ENCODE assay signal across 10 cellular contexts in genomic region chr12:32566663-32567634, GRCh38.
DNase-seq lines count a peak whose midpoint lies in the region; ATAC-seq, FAIRE-seq and TF ChIP-seq lines count a peak whose summit lies in the region.
"Had no signal": no experiment of that assay in that cellular context is flagged by ENCODE, and none has a peak within 500 bp of the region (broad histone marks: within the 10 kb centered on the region; RNA-seq: fewer than 3 reads in every experiment).

No MANE protein-coding gene starts in this region.

- peaks cover 20% of the 10 kb centered on the region for H3K4me1 Mint-ChIP-seq in Caco-2 (ENCODE audit: low read depth, unreplicated experiment)

- no peaks in the 10 kb centered on the region for H3K9me3 Mint-ChIP-seq in Caco-2 (ENCODE audit: unreplicated experiment)

- intact Hi-C loops in gastrocnemius medialis (cut with DNase I; ENCODE audit: low total_unique reads) = no loop called here
- intact Hi-C loops in Caco-2 (cut with micrococcal nuclease; ENCODE audit: unreplicated experiment) = no loop called here

- peaks cover 33% of the 10 kb centered on the region for H3K4me1 ChIP-seq in iPS-20b (ENCODE audit: insufficient read depth, low read length)
- peaks cover 46 to 62% of the 10 kb centered on the region in 2 donors for H3K4me1 ChIP-seq in gastrocnemius medialis
- H3K4me1 ChIP-seq in Caco-2 = peaks cover 20% of the 10 kb centered on the region

- H3K4me3 Mint-ChIP-seq in Caco-2 (ENCODE audit: unreplicated experiment) = no peak overlapping the region
- H3K4me3 Mint-ChIP-seq: CD14-positive monocyte had no signal

- BruUV-seq in Caco-2 (replicated peaks; lab: Mats Ljungman, UMichigan) = no TSS peak

- peaks cover 34% of the 10 kb centered on the region for H3K36me3 Mint-ChIP-seq in Caco-2 (ENCODE audit: insufficient read depth, unreplicated experiment)

- H3K4me3 ChIP-seq in iPS-20b (ENCODE audit: low read length) (0 out of 2 replicates have a peak overlapping the region, but pooled peaks have one; percentile 5), gastrocnemius medialis (no peak overlapping the region), Caco-2 (ENCODE audit: low read depth, low read length) (no peak overlapping the region)

- CTCF ChIA-PET in Caco-2 (lab: Charles Lee) = no interaction called here

- H3K9me3 ChIP-seq in iPS-20b (ENCODE audit: insufficient read depth, low read depth, low read length) (no peaks in the 10 kb centered on the region), gastrocnemius medialis (no peaks in the 10 kb centered on the region), Caco-2 (no peaks in the 10 kb centered on the region)

- DNase-seq in H54 (ENCODE audit: insufficient read length, low spot score) (no peak), amniotic epithelial cell (ENCODE audit: low read depth) (peak; percentile 67), gastrocnemius medialis (no peak), AG20443 (ENCODE audit: low spot score) (no peak), Caco-2 (no peak)
- DNase-seq: effector CD8-positive, alpha-beta T cell had no signal

- no peak overlapping the region for H3K27ac ChIP-seq in iPS-20b (ENCODE audit: low read length)
- H3K27ac ChIP-seq in gastrocnemius medialis = peak overlapping the region in 3 of 4 donors; percentile 19 to 61 (median 37)

- ATAC-seq in gastrocnemius medialis (peak in 1 of 2 donors; percentile 15), HG03097 (IDR thresholded peaks at IDR 0.05; ENCODE audit: low FRiP score, unreplicated experiment) (no peak), HG03439 (IDR thresholded peaks at IDR 0.05; ENCODE audit: unreplicated experiment) (no peak)

- in situ Hi-C loops in gastrocnemius medialis (cut with MboI; ENCODE audit: low sequenced_read_pairs in 4 of 4) = loop anchor here in 1 of 4 donors (25.0 kb wide), 1 partner anchor 105 kb away; no protein-coding TSS in a partner anchor

- POLR2A ChIA-PET in Caco-2 (lab: Charles Lee) = no interaction called here

- no peak for TF ChIP-seq CTCF in gastrocnemius medialis (IDR thresholded peaks at IDR 0.05 in 4 of 5, conservative IDR thresholded peaks at IDR 0.05 in 1 of 5)
- no peak for TF ChIP-seq CTCF in Caco-2 (IDR thresholded peaks at IDR 0.05; ENCODE audit: insufficient read depth in 1 of 2, low read depth in 1 of 2, low read length in 1 of 2, severe bottlenecking in 1 of 2, unreplicated experiment in 1 of 2)

- no peak for TF ChIP-seq POLR2A in H54 (IDR thresholded peaks at IDR 0.05; ENCODE audit: low read depth, low read length)
- TF ChIP-seq POLR2A in gastrocnemius medialis (IDR thresholded peaks at IDR 0.05) = no peak

- FAIRE-seq in H54 (lab: Jason Lieb, UNC) = peak; percentile 71

- H3K27ac Mint-ChIP-seq in Caco-2 (ENCODE audit: unreplicated experiment) = no peak overlapping the region

- no peak overlapping the region for H3K9ac ChIP-seq in iPS-20b (ENCODE audit: low read depth, low read length)

- no peaks in the 10 kb centered on the region for H3K27me3 Mint-ChIP-seq in Caco-2 (ENCODE audit: insufficient read depth, unreplicated experiment)

- H3K36me3 ChIP-seq in iPS-20b (ENCODE audit: insufficient read depth, low read depth, low read length) (peaks cover 24% of the 10 kb centered on the region), gastrocnemius medialis (peaks cover 0 to 7% of the 10 kb centered on the region in 2 donors), Caco-2 (ENCODE audit: control insufficient read depth, insufficient read depth, low read length) (no peaks in the 10 kb centered on the region)

- H3K27me3 ChIP-seq in iPS-20b (ENCODE audit: insufficient read depth, low read length) (no peaks in the 10 kb centered on the region), gastrocnemius medialis (no peaks in the 10 kb centered on the region), Caco-2 (replicated peaks; ENCODE audit: control insufficient read depth, insufficient read depth, low read length) (no peaks in the 10 kb centered on the region)
